In the genomic region with DNA sequence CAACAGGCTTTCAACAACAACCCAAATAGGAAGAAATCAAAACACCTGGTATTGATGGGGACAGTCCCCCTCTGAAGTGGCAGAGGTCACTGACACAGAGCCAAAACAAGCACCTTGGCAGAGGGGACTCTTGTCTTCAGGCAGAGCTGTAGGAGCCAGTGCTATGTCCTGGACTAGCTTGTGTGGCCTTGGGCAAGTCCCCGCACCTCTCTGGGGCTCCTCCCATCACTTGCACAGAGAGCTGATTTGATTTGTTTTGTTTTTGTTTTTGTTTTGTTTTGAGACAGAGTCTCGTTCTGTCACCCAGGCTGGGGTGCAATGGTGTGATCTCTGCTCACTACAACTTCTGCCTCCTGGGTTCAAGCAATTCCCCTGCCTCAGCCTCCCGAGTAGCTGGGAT, we compare ENCODE assay signal across 20 cellular contexts.
"Had no signal": no experiment of that assay in that cellular context is flagged by ENCODE, and none has a peak within 500 bp of the region (broad histone marks: within the 10 kb centered on the region; RNA-seq: fewer than 3 reads in every experiment).

No MANE protein-coding gene starts in this region.

- H3K9me3 ChIP-seq: ovary, prostate gland, uterus had no signal

- ATAC-seq: heart right ventricle; natural killer cell; right cardiac atrium; stimulated activated naive B cell treated with anti-CD40 and anti-IgM and Interleukin-4, amounts not matched to agents 10 μg/mL and 1 μg/mL and 100 μg/mL, for 72 hours had no signal

- H2AFZ ChIP-seq: hepatocyte, neural progenitor cell had no signal

- H3K4me3 ChIP-seq: heart right ventricle, hepatocyte, left ventricle myocardium inferior, lung, neural progenitor cell, ovary, prostate gland, smooth muscle cell, tibial nerve, uterus had no signal

- H3K27me3 ChIP-seq: heart right ventricle, hepatocyte, neural progenitor cell, ovary, tibial nerve, uterus had no signal

- H3K4me1 ChIP-seq: heart right ventricle, left ventricle myocardium inferior, neural progenitor cell, prostate gland, uterus had no signal

- H3K36me3 ChIP-seq: heart right ventricle, left ventricle myocardium inferior, neural progenitor cell, ovary, prostate gland, tibial nerve, uterus had no signal

- H3K9ac ChIP-seq: neural progenitor cell had no signal

- H3K4me2 ChIP-seq: hepatocyte, neural progenitor cell, smooth muscle cell had no signal

- DNase-seq: heart right ventricle; islet precursor cell; left ventricle myocardium inferior; mesendoderm; naive B cell; natural killer cell; nephron progenitor cell; ovary; retina; right cardiac atrium; stimulated activated CD4-positive, alpha-beta T cell treated with anti-CD3 and anti-CD28 coated beads, Interleukin-1b, Interleukin-23, amount 100 ng/mL, for 48 hours; stimulated activated CD4-positive, alpha-beta T cell treated with anti-CD3 and anti-CD28 coated beads, Interleukin-4, amount 100 ng/mL, for 1 hour; stimulated activated naive B cell treated with anti-CD40 and anti-IgM and Interleukin-4, amounts not matched to agents 10 μg/mL and 1 μg/mL and 100 μg/mL, for 72 hours; uterus had no signal

- H3K27ac ChIP-seq: heart right ventricle, hepatocyte, left ventricle myocardium inferior, neural progenitor cell, ovary, prostate gland, tibial nerve, uterus had no signal
